ENCODE assay signal across 1 cellular context in genomic region chr3:49132437-49133225, GRCh38.
TF ChIP-seq lines count a peak whose summit lies in the region.

Gene LAMB2, minus strand, starts transcription at chr3:49133050. Its CDS starts 183 bp downstream, at chr3:49132867.

TF ChIP-seq in WTC11, 78 proteins besides CTCF, POLR2A, EP300 and RAD21 (continued from another document):
- TF ChIP-seq, protein P1, sequence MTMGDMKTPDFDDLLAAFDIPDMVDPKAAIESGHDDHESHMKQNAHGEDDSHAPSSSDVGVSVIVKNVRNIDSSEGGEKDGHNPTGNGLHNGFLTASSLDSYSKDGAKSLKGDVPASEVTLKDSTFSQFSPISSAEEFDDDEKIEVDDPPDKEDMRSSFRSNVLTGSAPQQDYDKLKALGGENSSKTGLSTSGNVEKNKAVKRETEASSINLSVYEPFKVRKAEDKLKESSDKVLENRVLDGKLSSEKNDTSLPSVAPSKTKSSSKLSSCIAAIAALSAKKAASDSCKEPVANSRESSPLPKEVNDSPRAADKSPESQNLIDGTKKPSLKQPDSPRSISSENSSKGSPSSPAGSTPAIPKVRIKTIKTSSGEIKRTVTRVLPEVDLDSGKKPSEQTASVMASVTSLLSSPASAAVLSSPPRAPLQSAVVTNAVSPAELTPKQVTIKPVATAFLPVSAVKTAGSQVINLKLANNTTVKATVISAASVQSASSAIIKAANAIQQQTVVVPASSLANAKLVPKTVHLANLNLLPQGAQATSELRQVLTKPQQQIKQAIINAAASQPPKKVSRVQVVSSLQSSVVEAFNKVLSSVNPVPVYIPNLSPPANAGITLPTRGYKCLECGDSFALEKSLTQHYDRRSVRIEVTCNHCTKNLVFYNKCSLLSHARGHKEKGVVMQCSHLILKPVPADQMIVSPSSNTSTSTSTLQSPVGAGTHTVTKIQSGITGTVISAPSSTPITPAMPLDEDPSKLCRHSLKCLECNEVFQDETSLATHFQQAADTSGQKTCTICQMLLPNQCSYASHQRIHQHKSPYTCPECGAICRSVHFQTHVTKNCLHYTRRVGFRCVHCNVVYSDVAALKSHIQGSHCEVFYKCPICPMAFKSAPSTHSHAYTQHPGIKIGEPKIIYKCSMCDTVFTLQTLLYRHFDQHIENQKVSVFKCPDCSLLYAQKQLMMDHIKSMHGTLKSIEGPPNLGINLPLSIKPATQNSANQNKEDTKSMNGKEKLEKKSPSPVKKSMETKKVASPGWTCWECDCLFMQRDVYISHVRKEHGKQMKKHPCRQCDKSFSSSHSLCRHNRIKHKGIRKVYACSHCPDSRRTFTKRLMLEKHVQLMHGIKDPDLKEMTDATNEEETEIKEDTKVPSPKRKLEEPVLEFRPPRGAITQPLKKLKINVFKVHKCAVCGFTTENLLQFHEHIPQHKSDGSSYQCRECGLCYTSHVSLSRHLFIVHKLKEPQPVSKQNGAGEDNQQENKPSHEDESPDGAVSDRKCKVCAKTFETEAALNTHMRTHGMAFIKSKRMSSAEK (CRISPR knock-in tag; IDR thresholded peaks at IDR 0.05; ENCODE audit: borderline replicate concordance): no peak
- TF ChIP-seq FOXP1 (CRISPR knock-in tag; IDR thresholded peaks at IDR 0.05; ENCODE audit: borderline replicate concordance) (0 out of 2 replicates have a peak, but pooled peaks have one; percentile 7), TEAD4 (CRISPR knock-in tag; IDR thresholded peaks at IDR 0.05) (0 out of 2 replicates have a peak, but pooled peaks have one; percentile 29), SP1 (CRISPR knock-in tag; conservative IDR thresholded peaks at IDR 0.05) (peak; percentile 65), ATF3 (CRISPR knock-in tag; conservative IDR thresholded peaks at IDR 0.05) (no peak), ARID4B (CRISPR knock-in tag; IDR thresholded peaks at IDR 0.05; ENCODE audit: borderline replicate concordance) (0 out of 2 replicates have a peak, but pooled peaks have one; percentile 36), PRRX2 (CRISPR knock-in tag; IDR thresholded peaks at IDR 0.05) (no peak), USF2 (CRISPR knock-in tag; IDR thresholded peaks at IDR 0.05) (no peak), ZBTB21 (CRISPR knock-in tag; IDR thresholded peaks at IDR 0.05; ENCODE audit: borderline replicate concordance) (peak; percentile 33; the same call in 1 of the 2 replicates), CDX4 (CRISPR knock-in tag; IDR thresholded peaks at IDR 0.05; ENCODE audit: borderline replicate concordance) (no peak), CREB1 (CRISPR knock-in tag; IDR thresholded peaks at IDR 0.05) (no peak)
- TF ChIP-seq, protein P2, sequence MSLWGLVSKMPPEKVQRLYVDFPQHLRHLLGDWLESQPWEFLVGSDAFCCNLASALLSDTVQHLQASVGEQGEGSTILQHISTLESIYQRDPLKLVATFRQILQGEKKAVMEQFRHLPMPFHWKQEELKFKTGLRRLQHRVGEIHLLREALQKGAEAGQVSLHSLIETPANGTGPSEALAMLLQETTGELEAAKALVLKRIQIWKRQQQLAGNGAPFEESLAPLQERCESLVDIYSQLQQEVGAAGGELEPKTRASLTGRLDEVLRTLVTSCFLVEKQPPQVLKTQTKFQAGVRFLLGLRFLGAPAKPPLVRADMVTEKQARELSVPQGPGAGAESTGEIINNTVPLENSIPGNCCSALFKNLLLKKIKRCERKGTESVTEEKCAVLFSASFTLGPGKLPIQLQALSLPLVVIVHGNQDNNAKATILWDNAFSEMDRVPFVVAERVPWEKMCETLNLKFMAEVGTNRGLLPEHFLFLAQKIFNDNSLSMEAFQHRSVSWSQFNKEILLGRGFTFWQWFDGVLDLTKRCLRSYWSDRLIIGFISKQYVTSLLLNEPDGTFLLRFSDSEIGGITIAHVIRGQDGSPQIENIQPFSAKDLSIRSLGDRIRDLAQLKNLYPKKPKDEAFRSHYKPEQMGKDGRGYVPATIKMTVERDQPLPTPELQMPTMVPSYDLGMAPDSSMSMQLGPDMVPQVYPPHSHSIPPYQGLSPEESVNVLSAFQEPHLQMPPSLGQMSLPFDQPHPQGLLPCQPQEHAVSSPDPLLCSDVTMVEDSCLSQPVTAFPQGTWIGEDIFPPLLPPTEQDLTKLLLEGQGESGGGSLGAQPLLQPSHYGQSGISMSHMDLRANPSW (CRISPR knock-in tag; conservative IDR thresholded peaks at IDR 0.05; ENCODE audit: low read depth): no peak
- TF ChIP-seq, protein P3, sequence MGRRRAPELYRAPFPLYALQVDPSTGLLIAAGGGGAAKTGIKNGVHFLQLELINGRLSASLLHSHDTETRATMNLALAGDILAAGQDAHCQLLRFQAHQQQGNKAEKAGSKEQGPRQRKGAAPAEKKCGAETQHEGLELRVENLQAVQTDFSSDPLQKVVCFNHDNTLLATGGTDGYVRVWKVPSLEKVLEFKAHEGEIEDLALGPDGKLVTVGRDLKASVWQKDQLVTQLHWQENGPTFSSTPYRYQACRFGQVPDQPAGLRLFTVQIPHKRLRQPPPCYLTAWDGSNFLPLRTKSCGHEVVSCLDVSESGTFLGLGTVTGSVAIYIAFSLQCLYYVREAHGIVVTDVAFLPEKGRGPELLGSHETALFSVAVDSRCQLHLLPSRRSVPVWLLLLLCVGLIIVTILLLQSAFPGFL (CRISPR knock-in tag; IDR thresholded peaks at IDR 0.05; ENCODE audit: borderline replicate concordance): no peak
